In the genomic region with DNA sequence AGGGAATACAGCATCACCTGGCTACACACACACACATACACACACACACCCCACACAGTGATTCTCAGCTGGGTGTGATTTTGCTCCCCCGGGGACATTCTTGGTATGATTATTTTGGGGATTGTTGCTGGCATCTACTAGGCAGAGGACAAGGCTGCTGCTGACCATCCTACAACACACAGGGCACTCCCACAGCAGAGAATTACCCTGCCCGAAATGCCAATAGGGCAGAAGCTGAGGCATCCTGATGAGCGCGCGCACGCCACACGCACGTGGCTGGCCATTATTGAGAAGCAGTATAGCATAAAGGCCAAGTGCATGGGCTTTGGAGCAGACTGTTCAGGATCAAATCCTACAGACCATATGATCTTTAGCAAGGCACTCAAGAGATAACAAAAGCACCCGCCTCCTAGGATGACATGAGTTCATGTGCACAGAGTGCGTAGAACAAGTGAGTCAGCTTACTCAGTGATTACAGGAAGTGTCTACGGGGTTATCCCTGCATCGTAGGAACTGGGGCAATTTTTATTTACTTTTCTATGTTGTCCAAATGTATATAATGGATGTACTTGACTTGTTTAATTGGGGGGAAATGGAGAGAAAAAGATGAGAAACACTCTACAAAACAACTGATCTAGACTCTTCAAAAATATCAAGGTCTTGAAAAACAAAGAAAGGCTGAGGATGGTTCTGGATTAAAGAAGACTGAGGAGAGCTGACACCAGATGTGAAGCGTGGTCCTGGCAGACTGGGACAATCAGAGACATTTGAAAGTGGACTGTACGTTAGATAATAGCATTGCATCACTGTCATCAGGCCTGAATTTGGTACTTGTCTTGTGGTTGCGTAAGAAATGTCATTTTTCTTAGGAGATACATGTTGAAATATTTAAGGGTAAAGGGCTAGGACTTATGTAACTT, we compare ENCODE assay signal across 8 cellular contexts. TPM values are rescaled to one million over a fixed set of nuclear protein-coding genes. Genes with fewer than 3 reads are reported as not detected.
DNase-seq lines count a peak whose midpoint lies in the region; ATAC-seq, FAIRE-seq and TF ChIP-seq lines count a peak whose summit lies in the region.

No MANE protein-coding gene starts in this region.

- H2AFZ ChIP-seq in H1 (ENCODE audit: low read length), result no peak overlapping the region

- no peak overlapping the region for H3K4me3 ChIP-seq in RWPE2 (ENCODE audit: severe bottlenecking)
- H3K4me3 ChIP-seq in H1 (ENCODE audit: extremely low read depth in 1 of 4, insufficient read depth in 2 of 4, low read depth in 3 of 4, low read length in 4 of 4), result no peak overlapping the region
- H3K4me3 ChIP-seq in uterus, result no peak overlapping the region

- no peaks in the 10 kb centered on the region for H3K79me2 ChIP-seq in H1 (ENCODE audit: control insufficient read depth in 1 of 2, insufficient read depth in 2 of 2, low read length in 2 of 2)

- peak overlapping the region; percentile 4 for H3K27ac Mint-ChIP-seq in stimulated activated memory B cell treated with anti-CD40 and anti-IgM and Interleukin-4, amounts not matched to agents 10 μg/mL and 1 μg/mL and 100 μg/mL, for 72 hours

- no peak for DNase-seq in activated CD4-positive, CD25-positive, alpha-beta regulatory T cell treated with anti-CD3 and anti-CD28 coated beads, Interleukin-2, amount 50 U/mL, for 72 hours
- DNase-seq in RWPE2 (ENCODE audit: low spot score) (no peak), H1 (ENCODE audit: low read depth in 1 of 2, low spot score in 2 of 2) (no peak), uterus (no peak)

- no peak for TF ChIP-seq RAD21 in H1 (IDR thresholded peaks at IDR 0.05 in 1 of 2, conservative IDR thresholded peaks at IDR 0.05 in 1 of 2; ENCODE audit: low read depth in 2 of 2, low read length in 2 of 2)

- TF ChIP-seq POLR2A in H1 (IDR thresholded peaks at IDR 0.05; ENCODE audit: control extremely low read depth in 1 of 2, low read depth in 2 of 2, low read length in 2 of 2), result no peak
- no peak for TF ChIP-seq POLR2A in uterus (IDR thresholded peaks at IDR 0.05)

- H4K8ac ChIP-seq in H1 (ENCODE audit: extremely low read depth, insufficient read depth, low read length), result no peak overlapping the region

- no peaks in the 10 kb centered on the region for H3K9me3 Mint-ChIP-seq in stimulated activated memory B cell treated with anti-CD40 and anti-IgM and Interleukin-4, amounts not matched to agents 10 μg/mL and 1 μg/mL and 100 μg/mL, for 72 hours

- intact Hi-C loops in uterus (cut with DNase I; ENCODE audit: low total_unique reads), result no loop called here

- no peak overlapping the region for H2BK5ac ChIP-seq in H1 (ENCODE audit: low read depth, low read length)

- no peak overlapping the region; a peak in 1 of 7 replicates for H3K9ac ChIP-seq in H1 (replicated peaks in 1 of 4; ENCODE audit: extremely low read depth in 1 of 4, low read depth in 3 of 4, low read length in 3 of 4)

- H3K4me1 ChIP-seq in RWPE2 (ENCODE audit: insufficient read depth, poor library complexity, severe bottlenecking) (peaks cover 11% of the 10 kb centered on the region), H1 (replicated peaks in 1 of 4; ENCODE audit: control insufficient read depth in 3 of 4, insufficient read depth in 4 of 4, low read length in 3 of 4) (peaks cover 0 to 11% (median 8%) of the 10 kb centered on the region in 4 experiments; a peak in 6 of 7 replicates), uterus (peaks cover 0 to 5% of the 10 kb centered on the region in 2 donors)

- no peaks in the 10 kb centered on the region for H3K9me3 ChIP-seq in RWPE2 (ENCODE audit: severe bottlenecking)
- no peaks in the 10 kb centered on the region for H3K9me3 ChIP-seq in H1 (ENCODE audit: insufficient read depth in 2 of 2, low read depth in 1 of 2, low read length in 1 of 2)
- H3K9me3 ChIP-seq in uterus, result no peaks in the 10 kb centered on the region

- H3K27ac ChIP-seq in RWPE2 (ENCODE audit: poor library complexity, severe bottlenecking), result peak overlapping the region; percentile 51
- H3K27ac ChIP-seq in H1 (ENCODE audit: low read depth, low read length), result no peak overlapping the region
- no peak overlapping the region for H3K27ac ChIP-seq in uterus

- H3K18ac ChIP-seq in H1 (ENCODE audit: extremely low read depth, low read length), result no peak overlapping the region

- CTCF ChIA-PET in H1 (lab: Charles Lee; ENCODE audit: partially characterized antibody), result interaction anchor here (0.9 to 32.2 kb wide), 10 partner anchors 6 to 225 kb away, joined by 3 to 1058 read pairs (median 3); partner anchors contain the start of genes ARL2, BATF2, CDC42BPG and PPP2R5B

- 87% methylated on average over 15 of the region's 15 CpGs; no CpG with 5 or more reads in 1 of the 2 experiments for WGBS in H1 (ENCODE audit: extremely low coverage in 1 of 2, insufficient coverage in 1 of 2, insufficient read length in 1 of 2, insufficient replicate concordance in 2 of 2, low coverage in 1 of 2, low lambda C conversion rate in 2 of 2, missing lambda C conversion rate in 1 of 2), 2 experiments

- H3K56ac ChIP-seq in H1 (replicated peaks; ENCODE audit: insufficient read length, low read depth, low read length), result peak overlapping the region; percentile 54

- peaks cover 50% of the 10 kb centered on the region for H3K4me1 Mint-ChIP-seq in stimulated activated memory B cell treated with anti-CD40 and anti-IgM and Interleukin-4, amounts not matched to agents 10 μg/mL and 1 μg/mL and 100 μg/mL, for 72 hours

- H2BK15ac ChIP-seq in H1 (ENCODE audit: low read length), result no peak overlapping the region

- H2BK12ac ChIP-seq in H1 (ENCODE audit: low read depth, low read length), result no peak overlapping the region

- H2AK5ac ChIP-seq in H1 (ENCODE audit: low read depth, low read length), result no peak overlapping the region

- H3K27me3 Mint-ChIP-seq in stimulated activated memory B cell treated with anti-CD40 and anti-IgM and Interleukin-4, amounts not matched to agents 10 μg/mL and 1 μg/mL and 100 μg/mL, for 72 hours, result no peaks in the 10 kb centered on the region

- no peak overlapping the region for H4K5ac ChIP-seq in H1 (ENCODE audit: insufficient read length, low read depth, low read length)

- H3K14ac ChIP-seq in H1 (ENCODE audit: insufficient read length), result no peak overlapping the region

- no peak overlapping the region for H3K4me2 ChIP-seq in H1 (ENCODE audit: insufficient read depth in 1 of 2, low read depth in 2 of 2, low read length in 2 of 2)

- FAIRE-seq in H1 (lab: Jason Lieb, UNC), result no peak

- H3K79me1 ChIP-seq in H1 (ENCODE audit: low read depth, low read length), result no peaks in the 10 kb centered on the region

- no peaks in the 10 kb centered on the region for H4K20me1 ChIP-seq in H1 (replicated peaks in 1 of 2; ENCODE audit: control insufficient read depth in 1 of 2, insufficient read depth in 2 of 2, low read length in 2 of 2)

- H2BK20ac ChIP-seq in H1 (ENCODE audit: low read length), result no peak overlapping the region

- H4K91ac ChIP-seq in H1 (replicated peaks; ENCODE audit: insufficient read length, low read length), result no peak overlapping the region

- peak; percentile 87 to 92 for ATAC-seq in activated CD4-positive, CD25-positive, alpha-beta regulatory T cell treated with anti-CD3 and anti-CD28 coated beads, Interleukin-2, amount 50 U/mL, for 24 hours
- ATAC-seq in RWPE2 (ENCODE audit: low read depth), result peak; percentile 77
- ATAC-seq in stimulated activated memory B cell treated with anti-CD40 and anti-IgM and Interleukin-4, amounts not matched to agents 10 μg/mL and 1 μg/mL and 100 μg/mL, for 72 hours, result no peak
- no peak for ATAC-seq in HG02885 (IDR thresholded peaks at IDR 0.05; ENCODE audit: poor library complexity, unreplicated experiment)
- no peak for ATAC-seq in HG03378 (IDR thresholded peaks at IDR 0.05; ENCODE audit: unreplicated experiment)

- H3K36me3 Mint-ChIP-seq in stimulated activated memory B cell treated with anti-CD40 and anti-IgM and Interleukin-4, amounts not matched to agents 10 μg/mL and 1 μg/mL and 100 μg/mL, for 72 hours, result no peaks in the 10 kb centered on the region

- H3K23ac ChIP-seq in H1 (ENCODE audit: insufficient read length), result no peak overlapping the region

- H3K4ac ChIP-seq in H1 (replicated peaks; ENCODE audit: insufficient read length, low read depth, low read length), result no peak overlapping the region

- no peak for TF ChIP-seq CTCF in RWPE2 (IDR thresholded peaks at IDR 0.05; ENCODE audit: poor library complexity, severe bottlenecking)
- no peak for TF ChIP-seq CTCF in H1 (IDR thresholded peaks at IDR 0.05; ENCODE audit: control extremely low read depth in 1 of 3, insufficient read depth in 1 of 3, low read depth in 1 of 3, low read length in 3 of 3)
- TF ChIP-seq CTCF in uterus (IDR thresholded peaks at IDR 0.05), result no peak

- H2BK120ac ChIP-seq in H1 (replicated peaks; ENCODE audit: low read depth, low read length), result no peak overlapping the region

- POLR2A ChIA-PET in H1 (lab: Charles Lee; ENCODE audit: partially characterized antibody), result interaction anchor here (0.7 to 24.6 kb wide), 4 partner anchors 9 to 198 kb away, joined by 3 to 408 read pairs (median 34); partner anchors contain the start of gene EHD1

- H3K23me2 ChIP-seq in H1 (ENCODE audit: low read depth, low read length), result no peaks in the 10 kb centered on the region; the same call in 1 of the 2 replicates

- H3K36me3 ChIP-seq in RWPE2 (ENCODE audit: low read depth), result no peaks in the 10 kb centered on the region
- H3K36me3 ChIP-seq in H1 (ENCODE audit: control insufficient read depth in 2 of 4, insufficient read depth in 4 of 4, low read length in 3 of 4), result no peaks in the 10 kb centered on the region
- no peaks in the 10 kb centered on the region for H3K36me3 ChIP-seq in uterus

- no peak for TF ChIP-seq EP300 in H1 (IDR thresholded peaks at IDR 0.05; ENCODE audit: borderline replicate concordance in 1 of 2, low read depth in 2 of 2, low read length in 2 of 2)

- H3K4me3 Mint-ChIP-seq in stimulated activated memory B cell treated with anti-CD40 and anti-IgM and Interleukin-4, amounts not matched to agents 10 μg/mL and 1 μg/mL and 100 μg/mL, for 72 hours, result no peak overlapping the region

- H3K27me3 ChIP-seq in RWPE2 (ENCODE audit: insufficient read depth, poor library complexity, severe bottlenecking) (no peaks in the 10 kb centered on the region), H1 (replicated peaks in 1 of 4; ENCODE audit: control insufficient read depth in 3 of 4, extremely low read depth in 1 of 4, insufficient read depth in 3 of 4, low read length in 3 of 4) (no peaks in the 10 kb centered on the region; a peak in 1 of 7 replicates), uterus (no peaks in the 10 kb centered on the region)

RNA-seq across cellular contexts. Expression of gene EHD1, which starts 7.2 kb away (rescaled TPM):
- total RNA-seq in H1 (2021; fragmentation: NEBNext Ultra II Directional; extraction: Animal tissue kit (Norgen Biotek cat#: 25700)), result 36.9 and 42.9 TPM in 2 replicates
- 31.5 and 54.0 TPM in 2 replicates for polyA plus RNA-seq in H1 (2011; rRNA removed)
- polyA plus RNA-seq in H1 (2011; cell fraction: cytosol; rRNA removed), result 33.1 TPM
- 38.0 TPM for polyA plus RNA-seq in H1 (2011; cell fraction: nucleus; rRNA removed)
- 22.9 to 33.8 TPM (median 30.9 TPM) in 4 replicates for polyA plus RNA-seq in H1 (2012, experiment 1 of 2)
- polyA plus RNA-seq in H1 (2012, experiment 2 of 2), result 28.9 TPM
- polyA plus RNA-seq in H1 (2013, experiment 1 of 2), result 19.7 TPM
- polyA plus RNA-seq in H1 (2013, experiment 2 of 2), result 17.7 TPM
- 24.7 and 48.1 TPM in 2 replicates for polyA minus RNA-seq in H1 (2011; rRNA and poly(A)+ RNA removed)
- 28.1 TPM for polyA minus RNA-seq in H1 (2011; cell fraction: cytosol; rRNA and poly(A)+ RNA removed)
- polyA minus RNA-seq in H1 (2011; cell fraction: nucleus; rRNA and poly(A)+ RNA removed), result 22.0 TPM
- total RNA-seq in uterus, result 10 to 100 TPM in 3 of 4 donors, 1 to 10 TPM in 1; 3.5 to 78.7 (median 36.9) TPM

RNA-seq across cellular contexts. Expression of gene ATG2A, which starts 31.4 kb away (rescaled TPM):
- 20.9 and 22.1 TPM in 2 replicates for total RNA-seq in H1 (2021; fragmentation: NEBNext Ultra II Directional; extraction: Animal tissue kit (Norgen Biotek cat#: 25700))
- 12.1 and 19.8 TPM in 2 replicates for polyA plus RNA-seq in H1 (2011; rRNA removed)
- polyA plus RNA-seq in H1 (2011; cell fraction: cytosol; rRNA removed), result 7.3 TPM
- polyA plus RNA-seq in H1 (2011; cell fraction: nucleus; rRNA removed), result 29.8 TPM
- polyA plus RNA-seq in H1 (2012, experiment 1 of 2), result 13.2 to 19.6 TPM (median 18.1 TPM) in 4 replicates
- 14.9 TPM for polyA plus RNA-seq in H1 (2012, experiment 2 of 2)
- polyA plus RNA-seq in H1 (2013, experiment 1 of 2), result 7.1 TPM
- polyA plus RNA-seq in H1 (2013, experiment 2 of 2), result 7.1 TPM
- polyA minus RNA-seq in H1 (2011; rRNA and poly(A)+ RNA removed), result 8.1 and 8.8 TPM in 2 replicates
- 18.1 TPM for polyA minus RNA-seq in H1 (2011; cell fraction: cytosol; rRNA and poly(A)+ RNA removed)
- 24.5 TPM for polyA minus RNA-seq in H1 (2011; cell fraction: nucleus; rRNA and poly(A)+ RNA removed)
- total RNA-seq in uterus, result 10 to 100 TPM in 3 of 4 donors, 1 to 10 TPM in 1; 6.8 to 39.6 (median 18.4) TPM

RNA-seq across cellular contexts. Expression of gene PPP2R5B, which starts 38.9 kb away (rescaled TPM):
- total RNA-seq in H1 (2021; fragmentation: NEBNext Ultra II Directional; extraction: Animal tissue kit (Norgen Biotek cat#: 25700)), result 5.1 and 5.8 TPM in 2 replicates
- 4.9 and 6.3 TPM in 2 replicates for polyA plus RNA-seq in H1 (2011; rRNA removed)
- 5.2 TPM for polyA plus RNA-seq in H1 (2011; cell fraction: cytosol; rRNA removed)
- polyA plus RNA-seq in H1 (2011; cell fraction: nucleus; rRNA removed), result 13.4 TPM
- 4.7 to 4.8 TPM (median 4.7 TPM) in 4 replicates for polyA plus RNA-seq in H1 (2012, experiment 1 of 2)
- 5.9 TPM for polyA plus RNA-seq in H1 (2012, experiment 2 of 2)
- polyA plus RNA-seq in H1 (2013, experiment 1 of 2), result 3.7 TPM
- 3.8 TPM for polyA plus RNA-seq in H1 (2013, experiment 2 of 2)
- 2.3 and 2.8 TPM in 2 replicates for polyA minus RNA-seq in H1 (2011; rRNA and poly(A)+ RNA removed)
- 2.5 TPM for polyA minus RNA-seq in H1 (2011; cell fraction: cytosol; rRNA and poly(A)+ RNA removed)
- polyA minus RNA-seq in H1 (2011; cell fraction: nucleus; rRNA and poly(A)+ RNA removed), result 4.9 TPM
- total RNA-seq in uterus, result 10 to 100 TPM in 2 of 4 donors, 1 to 10 TPM in 2; 6.7 to 23.4 (median 13.0) TPM

RNA-seq across cellular contexts. Expression of gene CDC42BPG, which starts 41.2 kb away (rescaled TPM):
- total RNA-seq in H1 (2021; fragmentation: NEBNext Ultra II Directional; extraction: Animal tissue kit (Norgen Biotek cat#: 25700)), result 10.6 and 12.3 TPM in 2 replicates
- 3.7 and 6.7 TPM in 2 replicates for polyA plus RNA-seq in H1 (2011; rRNA removed)
- polyA plus RNA-seq in H1 (2011; cell fraction: cytosol; rRNA removed), result 5.9 TPM
- polyA plus RNA-seq in H1 (2011; cell fraction: nucleus; rRNA removed), result 27.1 TPM
- 6.2 to 12.1 TPM (median 10.3 TPM) in 4 replicates for polyA plus RNA-seq in H1 (2012, experiment 1 of 2)
- polyA plus RNA-seq in H1 (2012, experiment 2 of 2), result 4.7 TPM
- polyA plus RNA-seq in H1 (2013, experiment 1 of 2), result 4.8 TPM
- 3.8 TPM for polyA plus RNA-seq in H1 (2013, experiment 2 of 2)
- polyA minus RNA-seq in H1 (2011; rRNA and poly(A)+ RNA removed), result 4.5 and 4.9 TPM in 2 replicates
- 7.4 TPM for polyA minus RNA-seq in H1 (2011; cell fraction: cytosol; rRNA and poly(A)+ RNA removed)
- 20.2 TPM for polyA minus RNA-seq in H1 (2011; cell fraction: nucleus; rRNA and poly(A)+ RNA removed)
- 1 to 10 TPM in 1 of 4 donors, under 1 TPM in 3; under 0.01 to 2.7 (median 0.30) TPM for total RNA-seq in uterus

RNA-seq across cellular contexts. Expression of gene GPHA2, which starts 50.1 kb away (rescaled TPM):
- total RNA-seq in H1 (2021; fragmentation: NEBNext Ultra II Directional; extraction: Animal tissue kit (Norgen Biotek cat#: 25700)), result 0.97 and 1.5 TPM in 2 replicates
- 4.4 and 5.4 TPM in 2 replicates for polyA plus RNA-seq in H1 (2011; rRNA removed)
- 3.3 TPM for polyA plus RNA-seq in H1 (2011; cell fraction: cytosol; rRNA removed)
- 2.4 TPM for polyA plus RNA-seq in H1 (2011; cell fraction: nucleus; rRNA removed)
- polyA plus RNA-seq in H1 (2012, experiment 1 of 2), result 1.0 to 2.8 TPM (median 1.6 TPM) in 4 replicates
- 3.1 TPM for polyA plus RNA-seq in H1 (2012, experiment 2 of 2)
- 2.5 TPM for polyA plus RNA-seq in H1 (2013, experiment 1 of 2)
- polyA plus RNA-seq in H1 (2013, experiment 2 of 2), result 2.7 TPM
- polyA minus RNA-seq in H1 (2011; rRNA and poly(A)+ RNA removed), result 1.4 TPM in 1 of 2 replicates, not detected in the other
- polyA minus RNA-seq in H1 (2011; cell fraction: cytosol; rRNA and poly(A)+ RNA removed), result not detected
- polyA minus RNA-seq in H1 (2011; cell fraction: nucleus; rRNA and poly(A)+ RNA removed), result not detected
- total RNA-seq in uterus, result not detected

Comparison
In these comparisons a context has a peak if more than half of its experiments do, and no peak if none do; other contexts are left out.
1. ATAC-seq: peak in activated CD4-positive, CD25-positive, alpha-beta regulatory T cell treated with anti-CD3 and anti-CD28 coated beads, Interleukin-2, amount 50 U/mL, for 24 hours (2 of 2) and RWPE2 (single experiment); none in stimulated activated memory B cell treated with anti-CD40 and anti-IgM and Interleukin-4, amounts not matched to agents 10 μg/mL and 1 μg/mL and 100 μg/mL, for 72 hours (single experiment), HG02885 (single experiment) and HG03378 (single experiment).